In genomic region chr17:72414967-72415853, GRCh38 we compare ENCODE assay signal across 2 cellular contexts.
TF ChIP-seq lines count a peak whose summit lies in the region.

No MANE protein-coding gene starts in this region.

TF ChIP-seq in SK-N-SH, 30 proteins besides CTCF, POLR2A, EP300 and RAD21:
- no peak for TF ChIP-seq GABPA (IDR thresholded peaks at IDR 0.05; ENCODE audit: low read depth)
- TF ChIP-seq, protein P1, sequence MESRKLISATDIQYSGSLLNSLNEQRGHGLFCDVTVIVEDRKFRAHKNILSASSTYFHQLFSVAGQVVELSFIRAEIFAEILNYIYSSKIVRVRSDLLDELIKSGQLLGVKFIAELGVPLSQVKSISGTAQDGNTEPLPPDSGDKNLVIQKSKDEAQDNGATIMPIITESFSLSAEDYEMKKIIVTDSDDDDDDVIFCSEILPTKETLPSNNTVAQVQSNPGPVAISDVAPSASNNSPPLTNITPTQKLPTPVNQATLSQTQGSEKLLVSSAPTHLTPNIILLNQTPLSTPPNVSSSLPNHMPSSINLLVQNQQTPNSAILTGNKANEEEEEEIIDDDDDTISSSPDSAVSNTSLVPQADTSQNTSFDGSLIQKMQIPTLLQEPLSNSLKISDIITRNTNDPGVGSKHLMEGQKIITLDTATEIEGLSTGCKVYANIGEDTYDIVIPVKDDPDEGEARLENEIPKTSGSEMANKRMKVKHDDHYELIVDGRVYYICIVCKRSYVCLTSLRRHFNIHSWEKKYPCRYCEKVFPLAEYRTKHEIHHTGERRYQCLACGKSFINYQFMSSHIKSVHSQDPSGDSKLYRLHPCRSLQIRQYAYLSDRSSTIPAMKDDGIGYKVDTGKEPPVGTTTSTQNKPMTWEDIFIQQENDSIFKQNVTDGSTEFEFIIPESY (IDR thresholded peaks at IDR 0.05; ENCODE audit: borderline replicate concordance, low read depth): no peak
- TF ChIP-seq TAF1 (IDR thresholded peaks at IDR 0.05; ENCODE audit: borderline replicate concordance, low read depth, low read length): no peak
- no peak for TF ChIP-seq ELF1 (IDR thresholded peaks at IDR 0.05)
- TF ChIP-seq, protein P2, sequence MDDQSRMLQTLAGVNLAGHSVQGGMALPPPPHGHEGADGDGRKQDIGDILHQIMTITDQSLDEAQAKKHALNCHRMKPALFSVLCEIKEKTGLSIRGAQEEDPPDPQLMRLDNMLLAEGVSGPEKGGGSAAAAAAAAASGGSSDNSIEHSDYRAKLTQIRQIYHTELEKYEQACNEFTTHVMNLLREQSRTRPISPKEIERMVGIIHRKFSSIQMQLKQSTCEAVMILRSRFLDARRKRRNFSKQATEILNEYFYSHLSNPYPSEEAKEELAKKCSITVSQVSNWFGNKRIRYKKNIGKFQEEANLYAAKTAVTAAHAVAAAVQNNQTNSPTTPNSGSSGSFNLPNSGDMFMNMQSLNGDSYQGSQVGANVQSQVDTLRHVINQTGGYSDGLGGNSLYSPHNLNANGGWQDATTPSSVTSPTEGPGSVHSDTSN (IDR thresholded peaks at IDR 0.05): no peak
- TF ChIP-seq NFIC (IDR thresholded peaks at IDR 0.05; ENCODE audit: borderline replicate concordance): no peak
- no peak for TF ChIP-seq RFX5 (IDR thresholded peaks at IDR 0.05; ENCODE audit: low read length)
- no peak for TF ChIP-seq FOSL2 (IDR thresholded peaks at IDR 0.05; ENCODE audit: borderline replicate concordance, low read depth)
- TF ChIP-seq SIN3A (IDR thresholded peaks at IDR 0.05; ENCODE audit: borderline replicate concordance, low read depth, low read length): no peak
- TF ChIP-seq POLR2AphosphoS5 (IDR thresholded peaks at IDR 0.05; ENCODE audit: low read depth, low read length): no peak

TF ChIP-seq in SK-N-SH treated with all-trans-retinoic acid at 6 μM for 48 hours, 23 proteins besides CTCF, POLR2A, EP300 and RAD21:
- TF ChIP-seq BACH2 (CRISPR knock-in tag; IDR thresholded peaks at IDR 0.05; ENCODE audit: borderline replicate concordance): no peak
- TF ChIP-seq ZFP3 (CRISPR knock-in tag; IDR thresholded peaks at IDR 0.05): no peak
- no peak for TF ChIP-seq ARNTL (CRISPR knock-in tag; IDR thresholded peaks at IDR 0.05; ENCODE audit: borderline replicate concordance, low read depth)
- no peak for TF ChIP-seq ZNF70 (CRISPR knock-in tag; IDR thresholded peaks at IDR 0.05)
- TF ChIP-seq TCF4 (CRISPR knock-in tag; IDR thresholded peaks at IDR 0.05; ENCODE audit: borderline replicate concordance): no peak
- no peak for TF ChIP-seq GLIS3 (CRISPR knock-in tag; IDR thresholded peaks at IDR 0.05)
- TF ChIP-seq, protein P3, sequence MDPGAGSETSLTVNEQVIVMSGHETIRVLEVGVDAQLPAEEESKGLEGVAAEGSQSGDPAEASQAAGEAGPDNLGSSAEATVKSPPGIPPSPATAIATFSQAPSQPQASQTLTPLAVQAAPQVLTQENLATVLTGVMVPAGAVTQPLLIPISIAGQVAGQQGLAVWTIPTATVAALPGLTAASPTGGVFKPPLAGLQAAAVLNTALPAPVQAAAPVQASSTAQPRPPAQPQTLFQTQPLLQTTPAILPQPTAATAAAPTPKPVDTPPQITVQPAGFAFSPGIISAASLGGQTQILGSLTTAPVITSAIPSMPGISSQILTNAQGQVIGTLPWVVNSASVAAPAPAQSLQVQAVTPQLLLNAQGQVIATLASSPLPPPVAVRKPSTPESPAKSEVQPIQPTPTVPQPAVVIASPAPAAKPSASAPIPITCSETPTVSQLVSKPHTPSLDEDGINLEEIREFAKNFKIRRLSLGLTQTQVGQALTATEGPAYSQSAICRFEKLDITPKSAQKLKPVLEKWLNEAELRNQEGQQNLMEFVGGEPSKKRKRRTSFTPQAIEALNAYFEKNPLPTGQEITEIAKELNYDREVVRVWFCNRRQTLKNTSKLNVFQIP (CRISPR knock-in tag; IDR thresholded peaks at IDR 0.05; ENCODE audit: borderline replicate concordance, low read depth): no peak
- TF ChIP-seq ZC3H10 (CRISPR knock-in tag; IDR thresholded peaks at IDR 0.05): no peak
- no peak for TF ChIP-seq ISL1 (CRISPR knock-in tag; IDR thresholded peaks at IDR 0.05)
TF ChIP-seq in SK-N-SH treated with all-trans-retinoic acid at 6 μM for 48 hours: peak in this region for 0.
